In the genomic region with DNA sequence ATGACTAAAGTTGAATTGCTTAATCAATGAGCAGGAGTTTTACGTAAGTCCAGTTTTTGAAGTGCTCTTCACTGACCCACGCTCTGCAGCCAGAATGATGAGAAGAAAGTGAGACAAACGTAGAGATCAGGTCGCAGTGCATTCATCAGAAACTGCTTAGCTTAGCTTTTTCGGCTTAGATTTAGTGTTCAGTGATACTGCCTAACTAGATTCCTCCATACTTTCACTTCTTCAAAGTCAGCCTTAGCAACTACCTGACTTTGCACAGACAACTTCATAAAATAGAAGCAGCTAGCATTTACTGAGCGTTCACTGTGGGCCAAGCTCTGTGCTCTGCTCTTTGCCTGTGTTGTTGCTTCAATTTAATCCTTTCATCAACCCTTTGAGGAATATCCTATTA, we compare ENCODE assay signal across 19 cellular contexts.
"Had no signal": no experiment of that assay in that cellular context is flagged by ENCODE, and none has a peak within 500 bp of the region (broad histone marks: within the 10 kb centered on the region; RNA-seq: fewer than 3 reads in every experiment).

No MANE protein-coding gene starts in this region.

- H3K4me2 ChIP-seq: smooth muscle cell had no signal

- DNase-seq: activated CD4-positive, alpha-beta T cell treated with anti-CD3 and anti-CD28 coated beads for 36 hours; activated CD8-positive, alpha-beta memory T cell treated with anti-CD3 and anti-CD28 coated beads, Interleukin-2, amount 50 U/mL, for 48 hours; activated CD8-positive, alpha-beta T cell treated with anti-CD3 and anti-CD28 coated beads, Interleukin-2, amount 10 ng/mL, durations not matched to agents 7 days and 5 days; activated naive CD4-positive, alpha-beta T cell treated with Interleukin-2 at 50 U/mL for 16 hours; activated naive CD8-positive, alpha-beta T cell treated with anti-CD3 and anti-CD28 coated beads, Interleukin-2, amount 50 U/mL, for 24 hours; foreskin keratinocyte; head of caudate nucleus; left cardiac atrium; naive thymus-derived CD8-positive, alpha-beta T cell; posterior cingulate gyrus; T-helper 9 cell had no signal

- H3K4me3 ChIP-seq: lung, right atrium auricular region, smooth muscle cell had no signal

- H3K27me3 ChIP-seq: foreskin keratinocyte, neutrophil, right atrium auricular region, tibial nerve had no signal

- H3K4me1 ChIP-seq: foreskin keratinocyte, right atrium auricular region, tibial nerve had no signal

- H3K27ac ChIP-seq: foreskin keratinocyte, neutrophil, right atrium auricular region, tibial nerve, VCaP had no signal

- FAIRE-seq: astrocyte, colon had no signal

- ATAC-seq: activated CD4-positive, alpha-beta T cell treated with anti-CD3 and anti-CD28 coated beads for 36 hours; activated CD8-positive, alpha-beta T cell treated with anti-CD3 and anti-CD28 coated beads, Interleukin-2, amount 10 ng/mL, durations not matched to agents 7 days and 5 days; activated naive CD8-positive, alpha-beta T cell treated with anti-CD3 and anti-CD28 coated beads, Interleukin-2, amount 50 U/mL, for 24 hours; foreskin keratinocyte; left cardiac atrium; naive thymus-derived CD8-positive, alpha-beta T cell had no signal

- H3K36me3 ChIP-seq: neutrophil, right atrium auricular region, tibial nerve had no signal

- H3K9me3 ChIP-seq: neutrophil, right atrium auricular region, tibial nerve had no signal
